ENCODE assay signal across 15 cellular contexts in genomic region chr9:84255701-84256100, GRCh38.
DNase-seq lines count a peak whose midpoint lies in the region; ATAC-seq and TF ChIP-seq lines count a peak whose summit lies in the region.
"Had no signal": no experiment of that assay in that cellular context is flagged by ENCODE, and none has a peak within 500 bp of the region (broad histone marks: within the 10 kb centered on the region; RNA-seq: fewer than 3 reads in every experiment).

No MANE protein-coding gene starts in this region.

- no peak overlapping the region; the same call in 1 of the 2 replicates for H3K4me3 ChIP-seq in OCI-LY3 (ENCODE audit: low read length)
- no peak overlapping the region for H3K4me3 ChIP-seq in endodermal cell (ENCODE audit: low read length)
- no peak overlapping the region for H3K4me3 ChIP-seq in neural cell (ENCODE audit: low read length)
- H3K4me3 ChIP-seq in upper lobe of left lung = no peak overlapping the region
- H3K4me3 ChIP-seq in lower lobe of right lung = no peak overlapping the region
- H3K4me3 ChIP-seq: BLaER1 treated with 17β-estradiol and CSF1 and Interleukin-3, amounts not matched to agents 10 nM and 100 nM; GM23248 had no signal

- H3K36me3 ChIP-seq in OCI-LY3 (replicated peaks; ENCODE audit: low read depth, low read length) (no peaks in the 10 kb centered on the region), endodermal cell (ENCODE audit: control insufficient read depth, insufficient read depth, low read length) (no peaks in the 10 kb centered on the region), neural cell (ENCODE audit: insufficient read depth, low read length) (no peaks in the 10 kb centered on the region), upper lobe of left lung (no peaks in the 10 kb centered on the region), lower lobe of right lung (no peaks in the 10 kb centered on the region)
- H3K36me3 ChIP-seq: BLaER1 treated with 17β-estradiol and CSF1 and Interleukin-3, amounts not matched to agents 10 nM and 100 nM had no signal

- H3K27me3 ChIP-seq in OCI-LY3 (ENCODE audit: low read depth, low read length) = peaks cover 43% of the 10 kb centered on the region
- H3K27me3 ChIP-seq in endodermal cell (ENCODE audit: control insufficient read depth, insufficient read depth, low read length, poor library complexity, severe bottlenecking) = no peaks in the 10 kb centered on the region
- no peaks in the 10 kb centered on the region for H3K27me3 ChIP-seq in neural cell (ENCODE audit: insufficient read depth, low read depth, low read length)
- no peaks in the 10 kb centered on the region for H3K27me3 ChIP-seq in upper lobe of left lung
- no peaks in the 10 kb centered on the region for H3K27me3 ChIP-seq in lower lobe of right lung (ENCODE audit: low read depth)
- H3K27me3 ChIP-seq: BLaER1 treated with 17β-estradiol and CSF1 and Interleukin-3, amounts not matched to agents 10 nM and 100 nM had no signal

- H3K4me1 ChIP-seq in OCI-LY3 (ENCODE audit: low read length) (no peaks in the 10 kb centered on the region), endodermal cell (ENCODE audit: control insufficient read depth, insufficient read depth, low read length) (peaks cover 22% of the 10 kb centered on the region), upper lobe of left lung (no peaks in the 10 kb centered on the region), lower lobe of right lung (no peaks in the 10 kb centered on the region)

- no peaks in the 10 kb centered on the region for H3K9me3 Mint-ChIP-seq in endodermal cell
- H3K9me3 Mint-ChIP-seq in stimulated activated memory B cell treated with anti-CD40 and anti-IgM and Interleukin-4, amounts not matched to agents 10 μg/mL and 1 μg/mL and 100 μg/mL, for 72 hours = no peaks in the 10 kb centered on the region
- H3K9me3 Mint-ChIP-seq: CD8-positive, alpha-beta memory T cell had no signal

- H3K36me3 Mint-ChIP-seq in endodermal cell (ENCODE audit: low read depth) = no peaks in the 10 kb centered on the region
- no peaks in the 10 kb centered on the region for H3K36me3 Mint-ChIP-seq in stimulated activated memory B cell treated with anti-CD40 and anti-IgM and Interleukin-4, amounts not matched to agents 10 μg/mL and 1 μg/mL and 100 μg/mL, for 72 hours
- H3K36me3 Mint-ChIP-seq: CD8-positive, alpha-beta memory T cell had no signal

- H3K79me2 ChIP-seq in OCI-LY3 (ENCODE audit: low read length) (no peaks in the 10 kb centered on the region), neural cell (replicated peaks; ENCODE audit: insufficient read depth, low read length) (no peaks in the 10 kb centered on the region)

- TF ChIP-seq EP300 in neural cell (conservative IDR thresholded peaks at IDR 0.05; ENCODE audit: poor library complexity, severe bottlenecking) (no peak), upper lobe of left lung (IDR thresholded peaks at IDR 0.05) (no peak)

- ATAC-seq in stimulated activated memory B cell treated with anti-CD40 and anti-IgM and Interleukin-4, amounts not matched to agents 10 μg/mL and 1 μg/mL and 100 μg/mL, for 72 hours = peak; percentile 18
- no peak for ATAC-seq in upper lobe of left lung (ENCODE audit: low FRiP score in 2 of 2)
- ATAC-seq in lower lobe of right lung = no peak

- intact Hi-C loops in lower lobe of right lung (cut with DNase I) = no loop called here

- no peak for TF ChIP-seq CTCF in OCI-LY3 (IDR thresholded peaks at IDR 0.05; ENCODE audit: low read depth, low read length)
- no peak for TF ChIP-seq CTCF in endodermal cell (conservative IDR thresholded peaks at IDR 0.05)
- TF ChIP-seq CTCF in neural cell (IDR thresholded peaks at IDR 0.05; ENCODE audit: poor library complexity, severe bottlenecking) = no peak
- no peak for TF ChIP-seq CTCF in upper lobe of left lung (IDR thresholded peaks at IDR 0.05)
- TF ChIP-seq CTCF in lower lobe of right lung (IDR thresholded peaks at IDR 0.05) = no peak

- TF ChIP-seq RAD21 in neural cell (conservative IDR thresholded peaks at IDR 0.05) = no peak

- no peaks in the 10 kb centered on the region for H3K9me3 ChIP-seq in OCI-LY3 (ENCODE audit: insufficient read depth, low read length)
- H3K9me3 ChIP-seq in endodermal cell (ENCODE audit: control insufficient read depth, low read length) = no peaks in the 10 kb centered on the region
- no peaks in the 10 kb centered on the region for H3K9me3 ChIP-seq in neural cell (ENCODE audit: low read length)
- no peaks in the 10 kb centered on the region for H3K9me3 ChIP-seq in upper lobe of left lung
- no peaks in the 10 kb centered on the region for H3K9me3 ChIP-seq in lower lobe of right lung
- H3K9me3 ChIP-seq: BLaER1 treated with 17β-estradiol and CSF1 and Interleukin-3, amounts not matched to agents 10 nM and 100 nM had no signal

- peaks cover 61% of the 10 kb centered on the region for H3K4me1 Mint-ChIP-seq in endodermal cell
- no peaks in the 10 kb centered on the region for H3K4me1 Mint-ChIP-seq in stimulated activated memory B cell treated with anti-CD40 and anti-IgM and Interleukin-4, amounts not matched to agents 10 μg/mL and 1 μg/mL and 100 μg/mL, for 72 hours
- H3K4me1 Mint-ChIP-seq: B cell; CD8-positive, alpha-beta memory T cell had no signal

- 27 to 86% methylated on average over 2 to 4 of the region's 4 CpGs for WGBS in endodermal cell (ENCODE audit: insufficient coverage in 1 of 2, insufficient read length in 1 of 2), 2 experiments
- WGBS in upper lobe of left lung, 2 donors = 80 to 84% methylated on average over 4 of the region's 4 CpGs

- H3K9ac ChIP-seq in OCI-LY3 (ENCODE audit: low read length) = no peak overlapping the region
- H3K9ac ChIP-seq in endodermal cell (ENCODE audit: extremely low read depth, low read length, poor library complexity, severe bottlenecking) = no peak overlapping the region
- no peak overlapping the region for H3K9ac ChIP-seq in neural cell (ENCODE audit: low read length)
- H3K9ac ChIP-seq: BLaER1 treated with 17β-estradiol and CSF1 and Interleukin-3, amounts not matched to agents 10 nM and 100 nM; GM23248 had no signal

- H2AFZ ChIP-seq in OCI-LY3 (ENCODE audit: low read depth, low read length) (peak overlapping the region; percentile 65), neural cell (ENCODE audit: low read depth, low read length) (no peak overlapping the region)
- H2AFZ ChIP-seq: GM23248 had no signal

- H3K27ac ChIP-seq in OCI-LY3 (ENCODE audit: low read length) = no peak overlapping the region
- H3K27ac ChIP-seq in endodermal cell (ENCODE audit: low read depth, low read length) = no peak overlapping the region
- peak overlapping the region; percentile 17 for H3K27ac ChIP-seq in neural cell (ENCODE audit: low read length)
- no peak overlapping the region for H3K27ac ChIP-seq in upper lobe of left lung
- H3K27ac ChIP-seq in lower lobe of right lung = no peak overlapping the region
- H3K27ac ChIP-seq: BLaER1 treated with 17β-estradiol and CSF1 and Interleukin-3, amounts not matched to agents 10 nM and 100 nM; GM23248 had no signal

- H3K4me3 Mint-ChIP-seq in endodermal cell = no peak overlapping the region
- no peak overlapping the region for H3K4me3 Mint-ChIP-seq in stimulated activated memory B cell treated with anti-CD40 and anti-IgM and Interleukin-4, amounts not matched to agents 10 μg/mL and 1 μg/mL and 100 μg/mL, for 72 hours
- H3K4me3 Mint-ChIP-seq: B cell; CD8-positive, alpha-beta memory T cell had no signal

- DNase-seq in endodermal cell (no peak), putamen (ENCODE audit: low spot score) (no peak), upper lobe of left lung (no peak), lower lobe of right lung (no peak)
- no peak for DNase-seq in activated naive CD4-positive, alpha-beta T cell treated with Interleukin-2 at 50 U/mL for 16 hours
- DNase-seq: CD8-positive, alpha-beta memory T cell; COR-L47; DMS 273 treated with DMSO at 0.1 percent for 48 hours; GM23248; IMR-90 had no signal

- no peaks in the 10 kb centered on the region for H3K9me2 ChIP-seq in neural cell (ENCODE audit: insufficient read depth, low read length)

- no peaks in the 10 kb centered on the region for H3F3A ChIP-seq in neural cell (ENCODE audit: insufficient read depth, low read length, poor library complexity, severe bottlenecking)

- H3K27me3 Mint-ChIP-seq in endodermal cell (ENCODE audit: insufficient read depth) = no peaks in the 10 kb centered on the region
- H3K27me3 Mint-ChIP-seq in stimulated activated memory B cell treated with anti-CD40 and anti-IgM and Interleukin-4, amounts not matched to agents 10 μg/mL and 1 μg/mL and 100 μg/mL, for 72 hours = peaks cover 10% of the 10 kb centered on the region

- H3K27ac Mint-ChIP-seq in endodermal cell = peak overlapping the region; percentile 45
- H3K27ac Mint-ChIP-seq in stimulated activated memory B cell treated with anti-CD40 and anti-IgM and Interleukin-4, amounts not matched to agents 10 μg/mL and 1 μg/mL and 100 μg/mL, for 72 hours = no peak overlapping the region
- H3K27ac Mint-ChIP-seq: B cell; CD8-positive, alpha-beta memory T cell had no signal

- H4K20me1 ChIP-seq in OCI-LY3 (ENCODE audit: insufficient read depth, low read length) = no peaks in the 10 kb centered on the region
- H4K20me1 ChIP-seq in neural cell (ENCODE audit: insufficient read depth) = no peaks in the 10 kb centered on the region
- H4K20me1 ChIP-seq: BLaER1 treated with 17β-estradiol and CSF1 and Interleukin-3, amounts not matched to agents 10 nM and 100 nM had no signal

- H3K4me2 ChIP-seq in OCI-LY3 (ENCODE audit: low read length) (peak overlapping the region; percentile 31), neural cell (ENCODE audit: low read length) (no peak overlapping the region)
- H3K4me2 ChIP-seq: BLaER1 treated with 17β-estradiol and CSF1 and Interleukin-3, amounts not matched to agents 10 nM and 100 nM had no signal

- no peak for TF ChIP-seq POLR2A in upper lobe of left lung (IDR thresholded peaks at IDR 0.05)

TF ChIP-seq in neural cell, 6 proteins besides CTCF, POLR2A, EP300 and RAD21 (continues in another document):
- TF ChIP-seq EZH2 (IDR thresholded peaks at IDR 0.05; ENCODE audit: borderline replicate concordance, insufficient read depth, low read length, poor library complexity, severe bottlenecking) (no peak), POLR2AphosphoS5 (IDR thresholded peaks at IDR 0.05) (no peak), TAF1 (IDR thresholded peaks at IDR 0.05; ENCODE audit: low read depth) (no peak), SMC3 (conservative IDR thresholded peaks at IDR 0.05; ENCODE audit: poor library complexity) (no peak), MXI1 (conservative IDR thresholded peaks at IDR 0.05; ENCODE audit: poor library complexity, severe bottlenecking) (no peak)
